Comparison of ENCODE assay signal across 8 cellular contexts in the genomic region with DNA sequence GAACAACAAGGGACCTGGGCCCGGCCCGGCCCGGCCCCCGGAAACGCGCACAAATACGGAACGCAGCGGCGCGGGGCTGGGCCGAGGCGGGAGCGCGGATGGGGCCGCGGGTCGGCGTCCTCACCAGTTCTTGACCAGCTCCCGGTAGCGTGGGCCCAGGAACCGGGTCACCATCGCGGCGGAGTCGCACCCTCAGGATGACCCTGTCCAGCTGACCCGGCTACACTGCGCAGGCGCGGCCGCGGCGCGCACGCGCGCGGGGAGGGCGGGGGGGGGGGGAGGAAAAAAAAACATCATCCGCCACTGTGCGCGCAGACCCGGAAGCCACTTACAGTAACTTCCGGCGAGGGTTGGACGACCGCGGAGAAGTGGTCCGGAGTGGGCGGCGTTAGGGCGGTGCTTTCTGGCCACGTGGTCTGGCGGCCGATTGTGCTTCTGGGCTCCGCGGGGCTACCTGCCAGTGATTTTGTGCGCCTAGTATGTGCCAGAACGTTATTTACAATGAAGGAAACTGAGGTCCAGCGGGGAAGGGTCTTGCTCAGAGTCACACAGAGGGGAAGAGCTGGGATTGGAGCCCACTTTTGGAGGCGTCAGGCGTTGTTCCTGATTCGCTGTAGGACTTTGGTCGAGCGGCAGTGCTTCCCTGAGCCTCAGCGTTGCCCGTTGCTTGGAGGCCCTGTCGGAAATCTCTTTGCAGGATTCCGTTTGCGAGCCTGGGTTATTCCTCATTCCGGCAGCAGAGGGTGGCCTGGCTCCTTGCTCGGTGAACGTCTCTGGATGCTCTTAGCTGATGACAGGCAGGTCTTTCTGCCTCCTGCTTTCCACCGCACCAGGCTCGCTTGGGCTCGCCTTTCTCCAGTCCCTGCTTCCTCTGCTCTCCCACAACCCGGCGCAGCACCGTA. TPM values are rescaled to one million over a fixed set of nuclear protein-coding genes. Genes with fewer than 3 reads are reported as not detected.
A peak's percentile ranks its signal among the peaks of the same experiment; 100 is the strongest.
DNase-seq lines count a peak whose midpoint lies in the region; ATAC-seq and TF ChIP-seq lines count a peak whose summit lies in the region.

A gene (minus strand): TSS at position 227 of the 902 bp plus-strand sequence. CDS start 53 bp downstream, at position 174.

- H3K27me3 ChIP-seq in breast epithelium (no peaks in the 10 kb centered on the region), iPS-20b (ENCODE audit: insufficient read depth, low read length) (no peaks in the 10 kb centered on the region)

- intact Hi-C loops in breast epithelium (cut with DNase I; ENCODE audit: low total_unique reads): no loop called here

- H3K9me3 ChIP-seq in breast epithelium: no peaks in the 10 kb centered on the region
- H3K9me3 ChIP-seq in iPS-20b (ENCODE audit: insufficient read depth, low read depth, low read length): no peaks in the 10 kb centered on the region

- POLR2A ChIA-PET in AG04449 (lab: Yijun Ruan, JAX): interaction anchor here (0.8 to 1.8 kb wide), 6 partner anchors 11 to 67 kb away, joined by 3 to 11 read pairs (median 6); a partner anchor contains a TSS

- peaks cover 0 to 17% of the 10 kb centered on the region in 2 donors for H3K4me1 ChIP-seq in breast epithelium
- H3K4me1 ChIP-seq in iPS-20b (ENCODE audit: insufficient read depth, low read length): no peaks in the 10 kb centered on the region

- TF ChIP-seq CTCF in AG04449 (IDR thresholded peaks at IDR 0.05; ENCODE audit: insufficient read depth, low read length, missing control alignments) (peak; percentile 69), VCaP (conservative IDR thresholded peaks at IDR 0.05) (peak; percentile 67), breast epithelium (IDR thresholded peaks at IDR 0.05) (peak; percentile 26 to 75 (median 73))

- H3K4me3 ChIP-seq in AG04449 (ENCODE audit: low read depth, low read length) (peak within 1 kb of the TSS; percentile 94), breast epithelium (peak within 1 kb of the TSS; percentile 84 to 96 (median 92)), iPS-20b (ENCODE audit: low read length) (peak within 1 kb of the TSS; percentile 87), skin epidermis (peak within 1 kb of the TSS; percentile 87 to 100 (median 99))

- ATAC-seq in GM18870 (IDR thresholded peaks at IDR 0.05; ENCODE audit: unreplicated experiment) (peak; percentile 64), HG03135 (IDR thresholded peaks at IDR 0.05; ENCODE audit: unreplicated experiment) (peak; percentile 83)

- peak within 1 kb of the TSS; percentile 90 for H3K9ac ChIP-seq in iPS-20b (ENCODE audit: low read depth, low read length)

- DNase-seq in AG04449 (ENCODE audit: low read depth, low spot score) (peak; percentile 85), NCI-H2196 treated with DMSO at 0.1 percent for 48 hours (lab: John Stamatoyannopoulos, UW; ENCODE audit: unreplicated experiment) (peak; percentile 93), breast epithelium (ENCODE audit: low spot score in 2 of 2) (peak; percentile 92 to 93)

- TF ChIP-seq POLR2A in breast epithelium (IDR thresholded peaks at IDR 0.05): no peak

- peak within 1 kb of the TSS; percentile 89 for H3K27ac ChIP-seq in VCaP
- H3K27ac ChIP-seq in breast epithelium: peak within 1 kb of the TSS; percentile 89 to 91
- peak within 1 kb of the TSS; percentile 52 for H3K27ac ChIP-seq in iPS-20b (ENCODE audit: low read length)
- peak within 1 kb of the TSS; percentile 67 to 98 (median 90) for H3K27ac ChIP-seq in skin epidermis

- H3K36me3 ChIP-seq in breast epithelium (no peaks in the 10 kb centered on the region), iPS-20b (ENCODE audit: insufficient read depth, low read depth, low read length) (peaks cover 9% of the 10 kb centered on the region)

- CTCF ChIA-PET in AG04449 (lab: Yijun Ruan, JAX): interaction anchor here (0.7 to 3.5 kb wide), 15 partner anchors 12 to 224 kb away, joined by 3 to 20 read pairs (median 5); a partner anchor contains a TSS

RNA-seq across cellular contexts. Expression of the gene that starts here (rescaled TPM):
- 100 to 1,000 TPM in 1 of 3 donors, 10 to 100 TPM in 2; 59.6 to 117 (median 63.4) TPM for total RNA-seq in breast epithelium

Comparison
In these comparisons a context has a peak if more than half of its experiments do, and no peak if none do; other contexts are left out.
1. Peak in every context shown above with its lines: DNase-seq, ATAC-seq, H3K4me3 ChIP-seq and H3K27ac ChIP-seq.